In genomic region chr6:108541843-108542795, GRCh38 we compare ENCODE assay signal across 8 cellular contexts. TPM values are rescaled to one million over a fixed set of nuclear protein-coding genes. Genes with fewer than 3 reads are reported as not detected.
DNase-seq lines count a peak whose midpoint lies in the region; ATAC-seq and TF ChIP-seq lines count a peak whose summit lies in the region.

No MANE protein-coding gene starts in this region.

- H3K36me3 Mint-ChIP-seq in activated naive CD4-positive, alpha-beta T cell treated with anti-CD3 and anti-CD28 coated beads, Interleukin-2, amount 10 ng/mL, durations not matched to agents 7 days and 5 days = no peaks in the 10 kb centered on the region

- H3K4me1 ChIP-seq in MM.1S (ENCODE audit: low read length) (peaks cover 50% of the 10 kb centered on the region), SJCRH30 (peaks cover 4% of the 10 kb centered on the region; the same call in 1 of the 2 replicates)

- no peaks in the 10 kb centered on the region for H4K20me1 ChIP-seq in MM.1S (ENCODE audit: insufficient read depth, low read length)

- TF ChIP-seq CTCF in MM.1S (IDR thresholded peaks at IDR 0.05; ENCODE audit: low read length) = peak; percentile 83

- no peaks in the 10 kb centered on the region for H3K9me2 ChIP-seq in MM.1S (replicated peaks; ENCODE audit: insufficient read depth, low read length)

- peak overlapping the region; percentile 70 for H3K4me2 ChIP-seq in MM.1S (ENCODE audit: low read depth, low read length)

- no peaks in the 10 kb centered on the region for H3K36me3 ChIP-seq in MM.1S (replicated peaks; ENCODE audit: insufficient read depth, low read length)
- H3K36me3 ChIP-seq in SJCRH30 = no peaks in the 10 kb centered on the region

- H3K4me3 Mint-ChIP-seq in activated naive CD4-positive, alpha-beta T cell treated with anti-CD3 and anti-CD28 coated beads, Interleukin-2, amount 10 ng/mL, durations not matched to agents 7 days and 5 days = no peak overlapping the region

- CTCF ChIA-PET in activated naive CD4-positive, alpha-beta T cell treated with anti-CD3 and anti-CD28 coated beads, Interleukin-2, amount 10 ng/mL, durations not matched to agents 7 days and 5 days (lab: Charles Lee) = interaction anchor here (0.6 to 7.5 kb wide), 26 partner anchors 9 to 552 kb away, joined by 3 to 90 read pairs (median 4); partner anchors contain the start of genes ARMC2 and SESN1

- peak overlapping the region; percentile 56 for H2AFZ ChIP-seq in MM.1S (ENCODE audit: low read length)

- peaks cover 15% of the 10 kb centered on the region for H3K4me1 Mint-ChIP-seq in activated naive CD4-positive, alpha-beta T cell treated with anti-CD3 and anti-CD28 coated beads, Interleukin-2, amount 10 ng/mL, durations not matched to agents 7 days and 5 days

- H3F3A ChIP-seq in MM.1S (ENCODE audit: insufficient read depth, low read length) = peaks cover 27% of the 10 kb centered on the region

- peak overlapping the region; percentile 90 for H3K27ac ChIP-seq in MM.1S (ENCODE audit: low read length)
- no peak overlapping the region for H3K27ac ChIP-seq in SJCRH30

- ATAC-seq in GM19025 (IDR thresholded peaks at IDR 0.05; ENCODE audit: low read depth, unreplicated experiment) (peak; percentile 74), HG03135 (IDR thresholded peaks at IDR 0.05; ENCODE audit: unreplicated experiment) (no peak)

- no peaks in the 10 kb centered on the region for H3K9me3 Mint-ChIP-seq in activated naive CD4-positive, alpha-beta T cell treated with anti-CD3 and anti-CD28 coated beads, Interleukin-2, amount 10 ng/mL, durations not matched to agents 7 days and 5 days

- no peak overlapping the region for H3K27ac Mint-ChIP-seq in activated naive CD4-positive, alpha-beta T cell treated with anti-CD3 and anti-CD28 coated beads, Interleukin-2, amount 10 ng/mL, durations not matched to agents 7 days and 5 days

- peak overlapping the region; percentile 51 for H3K9ac ChIP-seq in MM.1S (ENCODE audit: low read length)

- H3K4me3 ChIP-seq in MM.1S (ENCODE audit: low read length) (peak overlapping the region; percentile 36), SJCRH30 (no peak overlapping the region)

- peaks cover 29% of the 10 kb centered on the region for H3K79me2 ChIP-seq in MM.1S (ENCODE audit: low read length)

- H3K27me3 Mint-ChIP-seq in activated naive CD4-positive, alpha-beta T cell treated with anti-CD3 and anti-CD28 coated beads, Interleukin-2, amount 10 ng/mL, durations not matched to agents 7 days and 5 days = peaks cover 35% of the 10 kb centered on the region

- DNase-seq in AML-193 (lab: John Stamatoyannopoulos, UW) = peak; percentile 84 to 90
- DNase-seq in MM.1S = peak; percentile 94
- peak; percentile 69 to 87 for DNase-seq in SJCRH30
- peak; percentile 81 for DNase-seq in activated naive CD4-positive, alpha-beta T cell treated with anti-CD3 and anti-CD28 coated beads, Interleukin-2, amount 10 ng/mL, durations not matched to agents 7 days and 5 days
- peak; percentile 80 for DNase-seq in glomerular visceral epithelial cell (ENCODE audit: extremely low spot score)
- peak; percentile 85 for DNase-seq in pons (ENCODE audit: low spot score)

- H3K9me3 ChIP-seq in MM.1S (replicated peaks; ENCODE audit: insufficient read depth, low read length) = no peaks in the 10 kb centered on the region
- no peaks in the 10 kb centered on the region for H3K9me3 ChIP-seq in SJCRH30 (replicated peaks)

- H3K27me3 ChIP-seq in MM.1S (replicated peaks; ENCODE audit: insufficient read depth, low read length) (no peaks in the 10 kb centered on the region), SJCRH30 (no peaks in the 10 kb centered on the region)

RNA-seq across cellular contexts. Expression of gene FOXO3, which starts 18.6 kb away (rescaled TPM):
- total RNA-seq in SJCRH30 (2014; rRNA removed; shearing (Covaris generic)) = 35.0 and 35.7 TPM in 2 replicates
